9 cellular contexts compared by ENCODE assay signal in the genomic region with DNA sequence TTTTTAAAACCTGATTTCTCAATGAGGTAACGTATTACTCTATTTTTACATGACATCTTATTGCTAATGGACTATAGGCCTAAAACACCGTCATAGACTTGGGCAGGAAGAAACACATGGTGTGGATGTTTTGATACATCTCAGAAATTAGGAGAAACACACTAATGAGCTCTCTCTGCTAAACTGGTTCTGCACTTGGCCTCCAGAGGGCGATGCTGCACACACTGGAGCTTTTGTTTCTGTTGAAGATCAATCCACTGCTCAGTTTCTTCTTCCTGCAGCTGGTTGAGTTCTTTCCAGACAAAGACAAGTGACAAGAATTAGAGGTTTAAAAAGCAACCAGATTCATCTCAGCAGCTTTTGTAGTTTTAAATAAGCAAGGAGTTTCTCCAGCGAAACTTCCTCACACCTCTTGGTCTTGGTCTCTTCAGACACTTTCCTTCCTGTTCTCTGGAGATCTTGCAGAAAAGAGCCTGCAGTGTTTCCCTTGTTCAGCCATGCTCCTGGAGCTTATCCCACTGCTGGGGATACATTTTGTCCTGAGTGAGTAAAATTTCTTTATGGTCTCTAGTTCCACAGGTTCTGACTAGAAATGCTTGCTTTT.
DNase-seq lines count a peak whose midpoint lies in the region; FAIRE-seq and TF ChIP-seq lines count a peak whose summit lies in the region.
"Had no signal": no experiment of that assay in that cellular context is flagged by ENCODE, and none has a peak within 500 bp of the region (broad histone marks: within the 10 kb centered on the region; RNA-seq: fewer than 3 reads in every experiment).

No MANE protein-coding gene starts in this region.

- no peak overlapping the region for H2BK120ac ChIP-seq in neuronal stem cell (ENCODE audit: low read depth, low read length)

- intact Hi-C loops in endothelial cell of umbilical vein (cut with micrococcal nuclease): no loop called here

- H3K4me1 ChIP-seq in endothelial cell of umbilical vein (ENCODE audit: control insufficient read depth, extremely low read depth, insufficient read depth, low read length) (no peaks in the 10 kb centered on the region), neuronal stem cell (ENCODE audit: control insufficient read depth in 2 of 2, insufficient read depth in 1 of 2, low read depth in 1 of 2, low read length in 2 of 2) (no peaks in the 10 kb centered on the region), suprapubic skin (no peaks in the 10 kb centered on the region)

- no peak overlapping the region for H2AK5ac ChIP-seq in neuronal stem cell (ENCODE audit: low read depth, low read length)

- H3K9me3 ChIP-seq in endothelial cell of umbilical vein (replicated peaks; ENCODE audit: control insufficient read depth, insufficient read depth, low read length) (no peaks in the 10 kb centered on the region), neuronal stem cell (replicated peaks in 1 of 2; ENCODE audit: control insufficient read depth in 2 of 2, insufficient read depth in 1 of 2, low read depth in 1 of 2, low read length in 2 of 2) (no peaks in the 10 kb centered on the region), suprapubic skin (no peaks in the 10 kb centered on the region)

- H3K27ac Mint-ChIP-seq in type B pancreatic cell: no peak overlapping the region

- H3K4me3 ChIP-seq in NB4 (ENCODE audit: low read depth, low read length) (no peak overlapping the region), endothelial cell of umbilical vein (replicated peaks in 1 of 3; ENCODE audit: insufficient read depth in 1 of 3, low read depth in 1 of 3, low read length in 3 of 3) (no peak overlapping the region), neuronal stem cell (ENCODE audit: low read length in 2 of 2) (no peak overlapping the region), suprapubic skin (no peak overlapping the region)

- no peaks in the 10 kb centered on the region for H4K20me1 ChIP-seq in endothelial cell of umbilical vein (replicated peaks; ENCODE audit: control insufficient read depth, extremely low read depth, insufficient read depth, low read length)

- H4K91ac ChIP-seq in neuronal stem cell (ENCODE audit: low read depth, low read length, poor library complexity): no peak overlapping the region

- DNase-seq in NCI-H2227 treated with DMSO at 0.1 percent for 48 hours (lab: John Stamatoyannopoulos, UW): peak; percentile 0
- no peak for DNase-seq in NCI-H2227 (lab: John Stamatoyannopoulos, UW; ENCODE audit: unreplicated experiment)
- peak; percentile 38 for DNase-seq in NB4 (ENCODE audit: low read depth)
- peak; percentile 44 to 49 for DNase-seq in activated CD8-positive, alpha-beta memory T cell treated with anti-CD3 and anti-CD28 coated beads for 1 hour (ENCODE audit: extremely low read depth in 1 of 2, low read depth in 1 of 2)
- peak; percentile 58 for DNase-seq in endothelial cell of umbilical vein (ENCODE audit: low read depth, low spot score)
- DNase-seq in neuronal stem cell (ENCODE audit: low spot score): peak; percentile 50
- no peak for DNase-seq in type B pancreatic cell (ENCODE audit: extremely low spot score, unreplicated experiment)
- no peak for DNase-seq in suprapubic skin (ENCODE audit: low spot score in 2 of 2)

- no peaks in the 10 kb centered on the region for H3K9me1 ChIP-seq in endothelial cell of umbilical vein (replicated peaks; ENCODE audit: control insufficient read depth, extremely low read depth, insufficient read depth, low read length)

- H3K27me3 Mint-ChIP-seq in type B pancreatic cell: peaks cover 24% of the 10 kb centered on the region

- no peaks in the 10 kb centered on the region for H3K79me1 ChIP-seq in neuronal stem cell (ENCODE audit: low read depth, low read length)

- no peak for TF ChIP-seq EP300 in suprapubic skin (IDR thresholded peaks at IDR 0.05)

- H3K9ac ChIP-seq in endothelial cell of umbilical vein (replicated peaks; ENCODE audit: extremely low read depth, insufficient read depth, low read length): no peak overlapping the region
- H3K9ac ChIP-seq in neuronal stem cell (ENCODE audit: low read depth, low read length, poor library complexity): no peak overlapping the region

- H4K8ac ChIP-seq in neuronal stem cell (ENCODE audit: low read depth, low read length): no peak overlapping the region

- H3K4ac ChIP-seq in neuronal stem cell (ENCODE audit: low read length): no peak overlapping the region

- H3K4me2 ChIP-seq in endothelial cell of umbilical vein (ENCODE audit: insufficient read depth, low read length) (no peak overlapping the region), neuronal stem cell (ENCODE audit: insufficient read depth, low read length, poor library complexity, severe bottlenecking) (no peak overlapping the region)

- H2BK15ac ChIP-seq in neuronal stem cell (ENCODE audit: low read length): no peak overlapping the region

- no peaks in the 10 kb centered on the region for H3K36me3 Mint-ChIP-seq in type B pancreatic cell

- H3K27me3 ChIP-seq in endothelial cell of umbilical vein (ENCODE audit: control insufficient read depth in 2 of 2, insufficient read depth in 2 of 2, low read length in 2 of 2) (peaks cover 20 to 37% of the 10 kb centered on the region in 2 experiments), neuronal stem cell (ENCODE audit: control insufficient read depth in 3 of 3, insufficient read depth in 3 of 3, low read depth in 1 of 3, low read length in 3 of 3) (no peaks in the 10 kb centered on the region), suprapubic skin (no peaks in the 10 kb centered on the region)

- H3K9me3 Mint-ChIP-seq in type B pancreatic cell: no peaks in the 10 kb centered on the region

- H3K14ac ChIP-seq in neuronal stem cell (ENCODE audit: low read length): no peak overlapping the region

- BruUV-seq in endothelial cell of umbilical vein (replicated peaks; lab: Mats Ljungman, UMichigan): no TSS peak

- peak; percentile 99 for FAIRE-seq in endothelial cell of umbilical vein (lab: Jason Lieb, UNC)

- POLR2A ChIA-PET in endothelial cell of umbilical vein (lab: Charles Lee): no interaction called here

- no peak overlapping the region for H3K4me3 Mint-ChIP-seq in type B pancreatic cell

- WGBS in neuronal stem cell (ENCODE audit: extremely low coverage in 2 of 2, insufficient read length in 2 of 2, insufficient replicate concordance in 1 of 2), 2 donors: no CpG with 5 or more reads among the region's 4 CpGs
- 23% methylated on average over 4 of the region's 4 CpGs for WGBS in suprapubic skin

- H2AFZ ChIP-seq in endothelial cell of umbilical vein (ENCODE audit: low read depth, low read length) (no peak overlapping the region), neuronal stem cell (ENCODE audit: low read length) (no peak overlapping the region)

- dilution Hi-C loops in endothelial cell of umbilical vein (cut with MboI; ENCODE audit: extremely low pct_ligation_motif_present, low sequenced_read_pairs): no loop called here

- H3K79me2 ChIP-seq in endothelial cell of umbilical vein (ENCODE audit: control insufficient read depth, insufficient read depth, low read length): no peaks in the 10 kb centered on the region

- no peak overlapping the region for H3K23ac ChIP-seq in neuronal stem cell (ENCODE audit: low read depth, low read length, poor library complexity)

- H3K36me3 ChIP-seq in endothelial cell of umbilical vein (ENCODE audit: control insufficient read depth in 2 of 2, extremely low read depth in 1 of 2, insufficient read depth in 2 of 2, low read length in 2 of 2) (no peaks in the 10 kb centered on the region), neuronal stem cell (replicated peaks in 1 of 2; ENCODE audit: control insufficient read depth in 2 of 2, insufficient read depth in 2 of 2, low read length in 2 of 2) (no peaks in the 10 kb centered on the region), suprapubic skin (no peaks in the 10 kb centered on the region)

- H3K18ac ChIP-seq in neuronal stem cell (ENCODE audit: low read length): no peak overlapping the region

- no peak overlapping the region for H3K27ac ChIP-seq in endothelial cell of umbilical vein (ENCODE audit: insufficient read depth, low read depth, low read length)
- H3K27ac ChIP-seq in neuronal stem cell (replicated peaks; ENCODE audit: low read length): no peak overlapping the region
- H3K27ac ChIP-seq in suprapubic skin: no peak overlapping the region
- H3K27ac ChIP-seq: epithelial cell of prostate had no signal

- H3K4me1 Mint-ChIP-seq in type B pancreatic cell (ENCODE audit: unreplicated experiment): no peaks in the 10 kb centered on the region

- TF ChIP-seq POLR2A in NB4 (IDR thresholded peaks at IDR 0.05; ENCODE audit: extremely low read depth, insufficient read length) (no peak), endothelial cell of umbilical vein (IDR thresholded peaks at IDR 0.05; ENCODE audit: low read depth, low read length) (no peak), suprapubic skin (IDR thresholded peaks at IDR 0.05) (no peak)

- H2BK5ac ChIP-seq in neuronal stem cell (ENCODE audit: low read length): no peak overlapping the region

- peak; percentile 86 for TF ChIP-seq CTCF in NB4 (IDR thresholded peaks at IDR 0.05; ENCODE audit: low read depth, low read length)
- peak; percentile 76 to 86 for TF ChIP-seq CTCF in endothelial cell of umbilical vein (IDR thresholded peaks at IDR 0.05; ENCODE audit: extremely low read depth in 1 of 2, insufficient read depth in 1 of 2, low read depth in 1 of 2, low read length in 2 of 2)
- peak; percentile 84 for TF ChIP-seq CTCF in type B pancreatic cell (conservative IDR thresholded peaks at IDR 0.05)
- peak in 1 of 2 donors; percentile 56 for TF ChIP-seq CTCF in suprapubic skin (IDR thresholded peaks at IDR 0.05)

- H2BK12ac ChIP-seq in neuronal stem cell (ENCODE audit: low read length): no peak overlapping the region

- CTCF ChIA-PET in endothelial cell of umbilical vein (lab: Charles Lee): interaction anchor here (0.6 to 2.9 kb wide), 70 partner anchors 9 to 1707 kb away, joined by 3 to 31 read pairs (median 4); no protein-coding TSS in a partner anchor

TF ChIP-seq in endothelial cell of umbilical vein, 7 proteins besides CTCF, POLR2A, EP300 and RAD21:
- TF ChIP-seq MAX (IDR thresholded peaks at IDR 0.05; ENCODE audit: insufficient read depth, insufficient read length) (no peak), POLR2AphosphoS5 (IDR thresholded peaks at IDR 0.05; ENCODE audit: insufficient read depth, low read depth, low read length) (no peak), JUN (IDR thresholded peaks at IDR 0.05; ENCODE audit: borderline replicate concordance, insufficient read depth, insufficient read length, low read depth) (no peak), GATA2 (IDR thresholded peaks at IDR 0.05; ENCODE audit: insufficient read depth, insufficient read length, low read depth, low read length) (no peak), EZH2 (IDR thresholded peaks at IDR 0.05; ENCODE audit: borderline replicate concordance, low read depth, low read length, severe bottlenecking) (no peak), FOS (IDR thresholded peaks at IDR 0.05; ENCODE audit: borderline replicate concordance, insufficient read depth, low read length) (no peak), MYC (IDR thresholded peaks at IDR 0.05; ENCODE audit: low read depth, low read length) (no peak)
TF ChIP-seq in endothelial cell of umbilical vein: peak in this region for 0.

Comparison
In these comparisons a context has a peak if more than half of its experiments do, and no peak if none do; other contexts are left out.
1. DNase-seq: peak in NCI-H2227 treated with DMSO at 0.1 percent for 48 hours (single experiment), NB4 (single experiment), activated CD8-positive, alpha-beta memory T cell treated with anti-CD3 and anti-CD28 coated beads for 1 hour (2 of 2), endothelial cell of umbilical vein (single experiment) and neuronal stem cell (single experiment); none in NCI-H2227 (single experiment), type B pancreatic cell (single experiment) and suprapubic skin (0 of 2).